Comparison of ENCODE assay signal across 13 cellular contexts in the genomic region with DNA sequence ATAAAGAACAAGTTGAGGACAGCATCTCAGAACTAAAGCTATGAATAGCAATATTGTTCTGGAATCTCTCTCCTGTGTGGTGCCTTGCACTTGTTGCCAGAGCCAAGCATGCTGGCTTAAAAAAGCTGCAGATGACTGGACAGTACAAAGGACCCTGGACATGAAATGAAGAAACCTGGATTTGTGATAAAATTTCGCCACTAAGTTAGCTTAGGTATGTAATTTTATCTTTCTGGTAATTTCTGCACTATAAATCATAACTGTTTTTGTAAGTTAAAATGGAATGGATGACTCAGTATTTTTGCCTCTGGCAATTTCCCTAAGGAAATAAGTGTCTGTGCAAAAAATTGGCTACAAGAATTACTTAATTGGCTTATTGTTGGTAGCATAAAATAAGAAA.
DNase-seq lines count a peak whose midpoint lies in the region; ATAC-seq and FAIRE-seq lines count a peak whose summit lies in the region.
"Had no signal": no experiment of that assay in that cellular context is flagged by ENCODE, and none has a peak within 500 bp of the region (broad histone marks: within the 10 kb centered on the region; RNA-seq: fewer than 3 reads in every experiment).

No MANE protein-coding gene starts in this region.

- H3K4me3 ChIP-seq in muscle layer of colon (ENCODE audit: low read depth in 1 of 2, low read length in 2 of 2) (no peak overlapping the region), small intestine (ENCODE audit: low read depth in 1 of 2, low read length in 2 of 2) (no peak overlapping the region)

- intact Hi-C loops in Right ventricle myocardium inferior (cut with DNase I) (no loop called here), cardiac septum (cut with DNase I) (loop anchor here (2.0 to 5.0 kb wide), 2 partner anchors 24 to 238 kb away; no protein-coding TSS in a partner anchor)

- WGBS in small intestine, 3 donors = 71 to 95% (median 88%) methylated on average over 1 of the region's 1 CpG

- no peak overlapping the region for H3K9ac ChIP-seq in muscle layer of colon (ENCODE audit: low read length)

- H3K4me1 ChIP-seq in muscle layer of colon (ENCODE audit: insufficient read depth, low read length) (peaks cover 43% of the 10 kb centered on the region), small intestine (ENCODE audit: control insufficient read depth in 2 of 2, insufficient read depth in 1 of 2, low read depth in 1 of 2, low read length in 1 of 2) (no peaks in the 10 kb centered on the region)

- peak; percentile 54 for ATAC-seq in Right ventricle myocardium inferior

- no peaks in the 10 kb centered on the region for H3K9me3 ChIP-seq in muscle layer of colon (ENCODE audit: low read length)
- H3K9me3 ChIP-seq in small intestine (ENCODE audit: control insufficient read depth, low read depth) = no peaks in the 10 kb centered on the region

- H3K36me3 ChIP-seq in muscle layer of colon (ENCODE audit: insufficient read depth, low read length) = no peaks in the 10 kb centered on the region
- no peaks in the 10 kb centered on the region for H3K36me3 ChIP-seq in small intestine (ENCODE audit: control insufficient read depth in 2 of 2, insufficient read depth in 2 of 2, low read length in 2 of 2)

- DNase-seq in Right ventricle myocardium inferior (ENCODE audit: missing footprints) = no peak
- DNase-seq in cardiac septum (ENCODE audit: low spot score) = no peak
- DNase-seq in epithelial cell of prostate (ENCODE audit: low read depth, low spot score) = no peak
- DNase-seq in cerebellar nuclear complex (lab: John Stamatoyannopoulos, UW) = no peak
- DNase-seq in GM19238 (ENCODE audit: insufficient read length, low spot score) = no peak
- DNase-seq in small intestine = no peak
- DNase-seq in middle frontal gyrus (ENCODE audit: extremely low spot score, low spot score) = no peak
- DNase-seq: ACHN; activated B cell treated with CpG ODN at 0.5 μM for 24 hours; DMS53; NCI-H446; stimulated activated naive CD4-positive, alpha-beta T cell treated with Interleukin-2 at 50 U/mL for 16 hours had no signal

- H3K27me3 ChIP-seq in muscle layer of colon (ENCODE audit: control insufficient read depth in 1 of 2, insufficient read depth in 2 of 2, low read length in 2 of 2) (no peaks in the 10 kb centered on the region), small intestine (ENCODE audit: control insufficient read depth in 2 of 2, insufficient read depth in 2 of 2, low read length in 2 of 2) (no peaks in the 10 kb centered on the region)

- FAIRE-seq in small intestine (lab: Jason Lieb, UNC) = no peak

- peak overlapping the region; percentile 87 for H3K27ac ChIP-seq in epithelial cell of prostate
- peak overlapping the region; percentile 16 for H3K27ac ChIP-seq in muscle layer of colon (ENCODE audit: low read depth, low read length)
- H3K27ac ChIP-seq in small intestine (ENCODE audit: low read depth in 1 of 2, low read length in 1 of 2) = no peak overlapping the region

Comparison
In these comparisons a context has a peak if more than half of its experiments do, and no peak if none do; other contexts are left out.
1. H3K27ac ChIP-seq: peak in epithelial cell of prostate (single experiment) and muscle layer of colon (single experiment); none in small intestine (0 of 2).